In genomic region chr9:137114220-137114612, GRCh38 we compare ENCODE assay signal across 8 cellular contexts. TPM values are rescaled to one million over a fixed set of nuclear protein-coding genes. Genes with fewer than 3 reads are reported as not detected.
DNase-seq lines count a peak whose midpoint lies in the region; ATAC-seq, FAIRE-seq and TF ChIP-seq lines count a peak whose summit lies in the region.

No MANE protein-coding gene starts in this region.

- no peak overlapping the region for H3K27ac Mint-ChIP-seq in T-helper 17 cell

- H3K27ac ChIP-seq in A549 (peak overlapping the region; percentile 96 to 97), hepatocyte (no peak overlapping the region), suprapubic skin (no peak overlapping the region)

- H2AFZ ChIP-seq in hepatocyte, result peak overlapping the region; percentile 68

- H3K9me3 ChIP-seq in A549 (no peaks in the 10 kb centered on the region), T-helper 17 cell (ENCODE audit: control insufficient read depth, low read length, poor library complexity, severe bottlenecking) (no peaks in the 10 kb centered on the region), hepatocyte (ENCODE audit: low read depth) (no peaks in the 10 kb centered on the region), suprapubic skin (no peaks in the 10 kb centered on the region)

- H3K36me3 Mint-ChIP-seq in T-helper 17 cell (ENCODE audit: low read depth), result no peaks in the 10 kb centered on the region

- H3K4me3 ChIP-seq in A549, result peak overlapping the region; percentile 69
- H3K4me3 ChIP-seq in hepatocyte, result peak overlapping the region; percentile 45
- H3K4me3 ChIP-seq in suprapubic skin, result peak overlapping the region; percentile 88

- DNase-seq in A549 (ENCODE audit: low read depth in 1 of 2, low spot score in 1 of 2) (no peak), T-helper 17 cell (no peak), hepatocyte (ENCODE audit: low spot score) (no peak), suprapubic skin (ENCODE audit: low spot score in 2 of 2) (peak in 1 of 2 donors; percentile 68), SIG-M5 treated with dmso at 0.1 percent for 504 hours (lab: John Stamatoyannopoulos, UW; ENCODE audit: unreplicated experiment) (no peak), DMS 273 (lab: John Stamatoyannopoulos, UW; ENCODE audit: unreplicated experiment) (no peak)

- TF ChIP-seq CTCF in A549 (IDR thresholded peaks at IDR 0.05), result no peak
- no peak for TF ChIP-seq CTCF in hepatocyte (IDR thresholded peaks at IDR 0.05; ENCODE audit: poor library complexity)
- TF ChIP-seq CTCF in suprapubic skin (IDR thresholded peaks at IDR 0.05), result no peak

- POLR2A ChIA-PET in A549 (lab: Yijun Ruan, JAX), result interaction anchor here (1.3 to 1.4 kb wide), 2 partner anchors 28 to 126 kb away, joined by 6 to 7 read pairs; partner anchors contain the start of genes MAN1B1 and TUBB4B

- H3K79me2 ChIP-seq in hepatocyte, result peaks cover 3% of the 10 kb centered on the region

- FAIRE-seq in A549 (lab: Jason Lieb, UNC), result no peak

- peaks cover 17% of the 10 kb centered on the region for H3K4me1 Mint-ChIP-seq in T-helper 17 cell

- TF ChIP-seq RAD21 in A549 (conservative IDR thresholded peaks at IDR 0.05 in 1 of 2, IDR thresholded peaks at IDR 0.05 in 1 of 2), result no peak

- no peaks in the 10 kb centered on the region for H3K27me3 Mint-ChIP-seq in T-helper 17 cell

- H3K27me3 ChIP-seq in hepatocyte (no peaks in the 10 kb centered on the region), suprapubic skin (peaks cover 3% of the 10 kb centered on the region)

- H3K4me3 Mint-ChIP-seq in T-helper 17 cell, result peak overlapping the region; percentile 47

- no peaks in the 10 kb centered on the region for H4K20me1 ChIP-seq in hepatocyte (ENCODE audit: insufficient read depth, poor library complexity, severe bottlenecking)

- CTCF ChIA-PET in A549 (lab: Yijun Ruan, JAX), result interaction anchor here (0.5 to 2.9 kb wide), 5 partner anchors 24 to 123 kb away, joined by 3 to 15 read pairs (median 3); partner anchors contain the start of gene SAPCD2

- TF ChIP-seq POLR2A in A549 (IDR thresholded peaks at IDR 0.05; ENCODE audit: low read length) (no peak), suprapubic skin (IDR thresholded peaks at IDR 0.05) (no peak)

- no CpG with 5 or more reads among the region's 45 CpGs for WGBS in A549 (ENCODE audit: missing lambda C conversion rate)
- WGBS in hepatocyte (ENCODE audit: low lambda C conversion rate, missing lambda C conversion rate), result 40% methylated on average over 13 of the region's 45 CpGs
- whole genome bisulfite sequencing in suprapubic skin, result 0% methylated on average over 1 of the region's 45 CpGs

- H3K36me3 ChIP-seq in hepatocyte (replicated peaks; ENCODE audit: insufficient read depth, low read depth) (no peaks in the 10 kb centered on the region), suprapubic skin (peaks cover 38% of the 10 kb centered on the region)

- H3K4me1 ChIP-seq in A549 (peaks cover 6% of the 10 kb centered on the region; the same call in 2 of the 3 replicates), hepatocyte (ENCODE audit: insufficient read depth) (peaks cover 37% of the 10 kb centered on the region), suprapubic skin (peaks cover 22% of the 10 kb centered on the region)

- H3K9me2 ChIP-seq in hepatocyte (replicated peaks; ENCODE audit: insufficient read depth), result no peaks in the 10 kb centered on the region

- H3K4me2 ChIP-seq in A549 (peak overlapping the region; percentile 100), hepatocyte (peak overlapping the region; percentile 99)

- TF ChIP-seq EP300 in A549 (IDR thresholded peaks at IDR 0.05), result no peak
- no peak for TF ChIP-seq EP300 in suprapubic skin (IDR thresholded peaks at IDR 0.05)

- ATAC-seq in A549, result peak in 1 of 2 experiments; percentile 23; a peak in 2 of 6 replicates
- ATAC-seq in GM21390 (IDR thresholded peaks at IDR 0.05; ENCODE audit: unreplicated experiment), result peak; percentile 15
- peak; percentile 15 for ATAC-seq in T-helper 17 cell
- no peak for ATAC-seq in GM19023 (IDR thresholded peaks at IDR 0.05; ENCODE audit: unreplicated experiment)

TF ChIP-seq in A549, 52 proteins besides CTCF, POLR2A, EP300 and RAD21:
- TF ChIP-seq FOSL2 (IDR thresholded peaks at IDR 0.05) (no peak), FOSL2 (CRISPR knock-in tag; IDR thresholded peaks at IDR 0.05) (no peak), KDM5A (IDR thresholded peaks at IDR 0.05) (no peak), RCOR1 (IDR thresholded peaks at IDR 0.05; ENCODE audit: low read depth, low read length) (no peak), NFE2L2 (conservative IDR thresholded peaks at IDR 0.05; ENCODE audit: low read length) (no peak), JUN (IDR thresholded peaks at IDR 0.05) (no peak), PHF8 (IDR thresholded peaks at IDR 0.05; ENCODE audit: borderline replicate concordance, low read depth) (no peak), FOXS1 (CRISPR knock-in tag; IDR thresholded peaks at IDR 0.05) (no peak)
- TF ChIP-seq, protein P1, sequence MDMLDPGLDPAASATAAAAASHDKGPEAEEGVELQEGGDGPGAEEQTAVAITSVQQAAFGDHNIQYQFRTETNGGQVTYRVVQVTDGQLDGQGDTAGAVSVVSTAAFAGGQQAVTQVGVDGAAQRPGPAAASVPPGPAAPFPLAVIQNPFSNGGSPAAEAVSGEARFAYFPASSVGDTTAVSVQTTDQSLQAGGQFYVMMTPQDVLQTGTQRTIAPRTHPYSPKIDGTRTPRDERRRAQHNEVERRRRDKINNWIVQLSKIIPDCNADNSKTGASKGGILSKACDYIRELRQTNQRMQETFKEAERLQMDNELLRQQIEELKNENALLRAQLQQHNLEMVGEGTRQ (IDR thresholded peaks at IDR 0.05), result no peak

RNA-seq across cellular contexts. Expression of gene DPP7, which starts 0.3 kb away (rescaled TPM):
- polyA plus RNA-seq in A549 (2011; rRNA removed) (27.6 and 36.0 TPM in 2 replicates), A549 (2017; fragmentation: RNase III; extraction: RNeasy Plus Mini Kit Qiagen cat#74134 plus additional on column Dnase treatment) (61.3 to 71.8 TPM (median 68.5 TPM) in 3 replicates), hepatocyte (544 and 678 TPM in 2 replicates)
- polyA plus RNA-seq in A549 (2012; cell fraction: cytosol; rRNA removed), result 85.0 and 109 TPM in 2 replicates
- polyA plus RNA-seq in A549 (2012; cell fraction: nucleus; rRNA removed), result 741 and 980 TPM in 2 replicates
- 25.4 and 26.2 TPM in 2 replicates for polyA minus RNA-seq in A549 (2011; rRNA and poly(A)+ RNA removed)
- total RNA-seq in T-helper 17 cell (100 to 1,000 TPM; 270 to 311 TPM), hepatocyte (206 and 207 TPM in 2 replicates), suprapubic skin (100 to 1,000 TPM in 2 of 4 donors, 10 to 100 TPM in 2; 71.4 to 139 (median 96.5) TPM)

RNA-seq across cellular contexts. Expression of gene GRIN1, which starts 24.7 kb away (rescaled TPM):
- polyA plus RNA-seq in A549 (2011; rRNA removed) (0.11 and 0.13 TPM in 2 replicates), A549 (2017; fragmentation: RNase III; extraction: RNeasy Plus Mini Kit Qiagen cat#74134 plus additional on column Dnase treatment) (0.30 to 0.51 TPM (median 0.45 TPM) in 3 replicates), hepatocyte (not detected in 2 replicates)
- polyA plus RNA-seq in A549 (2012; cell fraction: cytosol; rRNA removed), result 0.30 and 0.57 TPM in 2 replicates
- polyA plus RNA-seq in A549 (2012; cell fraction: nucleus; rRNA removed), result 0.38 and 0.78 TPM in 2 replicates
- 0.17 and 0.88 TPM in 2 replicates for polyA minus RNA-seq in A549 (2011; rRNA and poly(A)+ RNA removed)
- total RNA-seq in T-helper 17 cell (not detected), hepatocyte (not detected in 2 replicates), suprapubic skin (under 1 TPM in 3 of 4 donors, not detected in 1; 0.16 to 0.25 (median 0.16) TPM)

RNA-seq across cellular contexts. Expression of gene MAN1B1, which starts 27.4 kb away (rescaled TPM):
- polyA plus RNA-seq in A549 (2011; rRNA removed) (31.7 and 47.8 TPM in 2 replicates), A549 (2017; fragmentation: RNase III; extraction: RNeasy Plus Mini Kit Qiagen cat#74134 plus additional on column Dnase treatment) (45.1 to 48.6 TPM (median 47.0 TPM) in 3 replicates), hepatocyte (94.2 and 101 TPM in 2 replicates)
- polyA plus RNA-seq in A549 (2012; cell fraction: cytosol; rRNA removed), result 35.0 and 41.6 TPM in 2 replicates
- polyA plus RNA-seq in A549 (2012; cell fraction: nucleus; rRNA removed), result 141 and 165 TPM in 2 replicates
- 45.1 and 48.4 TPM in 2 replicates for polyA minus RNA-seq in A549 (2011; rRNA and poly(A)+ RNA removed)
- total RNA-seq in T-helper 17 cell (10 to 100 TPM; 62.0 to 62.3 TPM), hepatocyte (54.6 and 60.8 TPM in 2 replicates), suprapubic skin (10 to 100 TPM; 52.1 to 99.2 (median 63.1) TPM)

RNA-seq across cellular contexts. Expression of gene UAP1L1, which starts 36.9 kb away (rescaled TPM):
- polyA plus RNA-seq in A549 (2011; rRNA removed), result 1.2 and 1.9 TPM in 2 replicates
- polyA plus RNA-seq in A549 (2012; cell fraction: cytosol; rRNA removed), result 2.2 and 3.0 TPM in 2 replicates
- polyA plus RNA-seq in A549 (2012; cell fraction: nucleus; rRNA removed), result 12.1 and 12.8 TPM in 2 replicates
- 4.8 to 7.8 TPM (median 6.0 TPM) in 3 replicates for polyA plus RNA-seq in A549 (2017; fragmentation: RNase III; extraction: RNeasy Plus Mini Kit Qiagen cat#74134 plus additional on column Dnase treatment)
- 0.95 and 1.7 TPM in 2 replicates for polyA minus RNA-seq in A549 (2011; rRNA and poly(A)+ RNA removed)
- total RNA-seq in T-helper 17 cell, result 10 to 100 TPM in 1 of 2 donors, 1 to 10 TPM in 1; 9.3 to 10.2 TPM
- 11.2 and 15.6 TPM in 2 replicates for total RNA-seq in hepatocyte
- 39.1 and 40.1 TPM in 2 replicates for polyA plus RNA-seq in hepatocyte
- total RNA-seq in suprapubic skin, result 10 to 100 TPM in 1 of 4 donors, 1 to 10 TPM in 3; 5.0 to 10.1 (median 6.8) TPM

RNA-seq across cellular contexts. Expression of gene SAPCD2, which starts 43.9 kb away (rescaled TPM):
- polyA plus RNA-seq in A549 (2011; rRNA removed) (6.5 and 6.9 TPM in 2 replicates), A549 (2017; fragmentation: RNase III; extraction: RNeasy Plus Mini Kit Qiagen cat#74134 plus additional on column Dnase treatment) (13.1 to 16.4 TPM (median 14.6 TPM) in 3 replicates), hepatocyte (4.8 and 5.6 TPM in 2 replicates)
- 21.7 and 32.9 TPM in 2 replicates for polyA plus RNA-seq in A549 (2012; cell fraction: cytosol; rRNA removed)
- 30.3 and 48.0 TPM in 2 replicates for polyA plus RNA-seq in A549 (2012; cell fraction: nucleus; rRNA removed)
- polyA minus RNA-seq in A549 (2011; rRNA and poly(A)+ RNA removed), result 4.4 and 6.1 TPM in 2 replicates
- total RNA-seq in T-helper 17 cell (under 1 TPM; 0.27 to 0.39 TPM), hepatocyte (4.6 and 7.5 TPM in 2 replicates), suprapubic skin (10 to 100 TPM in 3 of 4 donors, 1 to 10 TPM in 1; 8.2 to 13.6 (median 13.3) TPM)

Comparison
In these comparisons a context has a peak if more than half of its experiments do, and no peak if none do; other contexts are left out.
1. H3K27ac ChIP-seq: peak in A549 (2 of 2); none in hepatocyte (single experiment) and suprapubic skin (single experiment).
2. Peak in every context shown above with its lines, with median percentiles within 50 percentile points of each other: H3K4me3 ChIP-seq.